10 cellular contexts compared by ENCODE assay signal in the genomic region with DNA sequence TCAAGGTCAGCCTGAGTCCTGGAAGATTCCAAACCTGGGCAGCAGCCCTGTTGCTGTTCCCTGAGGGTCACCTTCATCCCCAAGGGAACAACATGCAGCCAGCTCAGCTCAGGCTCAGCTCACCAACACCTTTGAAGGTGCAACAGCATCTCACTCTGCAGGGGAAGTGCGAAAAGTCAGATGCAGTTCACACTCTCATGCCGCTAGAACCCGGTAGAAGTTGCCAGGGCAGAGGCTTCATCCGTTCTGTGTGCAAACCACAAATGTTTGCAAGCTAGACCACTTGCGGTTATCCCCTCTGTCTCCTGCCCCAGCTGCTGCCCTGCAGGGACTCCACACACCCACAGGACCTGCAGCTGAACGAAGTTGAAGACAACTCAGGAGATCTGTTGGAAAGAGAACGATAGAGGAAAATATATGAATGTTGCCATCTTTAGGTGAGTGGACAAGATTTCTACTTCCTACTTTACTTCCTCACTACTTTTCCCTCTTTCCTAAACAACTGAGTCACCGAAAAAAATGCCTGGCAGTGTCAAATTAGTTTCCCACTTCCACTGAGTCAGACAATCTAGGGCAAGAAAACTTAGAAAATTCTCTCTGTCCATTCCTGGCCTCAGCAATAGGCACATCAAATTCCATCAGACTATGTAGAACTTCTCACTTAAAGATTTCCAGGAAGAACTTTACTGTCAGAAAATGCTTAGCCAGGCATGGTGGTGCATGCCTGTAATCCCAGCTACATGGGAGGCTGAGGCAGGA. TPM values are rescaled to one million over a fixed set of nuclear protein-coding genes. Genes with fewer than 3 reads are reported as not detected.
DNase-seq lines count a peak whose midpoint lies in the region; ATAC-seq and TF ChIP-seq lines count a peak whose summit lies in the region.
"Had no signal": no experiment of that assay in that cellular context is flagged by ENCODE, and none has a peak within 500 bp of the region (broad histone marks: within the 10 kb centered on the region; RNA-seq: fewer than 3 reads in every experiment).

No MANE protein-coding gene starts in this region.

- no peaks in the 10 kb centered on the region for H3K27me3 ChIP-seq in MM.1S (replicated peaks; ENCODE audit: insufficient read depth, low read length)
- H3K27me3 ChIP-seq in psoas muscle (ENCODE audit: insufficient read depth in 3 of 3, low read length in 2 of 3), result peaks cover 0 to 6% (median 5%) of the 10 kb centered on the region in 3 donors

- no peak for TF ChIP-seq CTCF in MM.1S (IDR thresholded peaks at IDR 0.05; ENCODE audit: low read length)
- TF ChIP-seq CTCF in psoas muscle (IDR thresholded peaks at IDR 0.05), result no peak
- no peak for TF ChIP-seq CTCF in GM10248 (IDR thresholded peaks at IDR 0.05; ENCODE audit: control extremely low read depth, extremely low read depth, low read depth, missing control alignments)

- H4K20me1 ChIP-seq in MM.1S (ENCODE audit: insufficient read depth, low read length), result no peaks in the 10 kb centered on the region

- H3K27ac ChIP-seq in MM.1S (ENCODE audit: low read length) (peak overlapping the region; percentile 22; the same call in 1 of the 2 replicates), psoas muscle (no peak overlapping the region)

- peak overlapping the region; percentile 43 for H2AFZ ChIP-seq in MM.1S (ENCODE audit: low read length)

- H3K36me3 Mint-ChIP-seq in activated T-cell treated with anti-CD3 and anti-CD28 coated beads, Interleukin-2, amount 50 U/mL, for 72 hours (ENCODE audit: insufficient read depth in 2 of 2), result no peaks in the 10 kb centered on the region

- H3K27me3 Mint-ChIP-seq in activated T-cell treated with anti-CD3 and anti-CD28 coated beads, Interleukin-2, amount 50 U/mL, for 72 hours (ENCODE audit: low read depth), result peaks cover 11% of the 10 kb centered on the region

- H3K4me3 ChIP-seq in MM.1S (ENCODE audit: low read length) (no peak overlapping the region), psoas muscle (no peak overlapping the region)
- H3K4me3 ChIP-seq: skin epidermis had no signal

- H3K36me3 ChIP-seq in MM.1S (replicated peaks; ENCODE audit: insufficient read depth, low read length) (no peaks in the 10 kb centered on the region), psoas muscle (ENCODE audit: insufficient read depth in 1 of 2, low read depth in 1 of 2) (no peaks in the 10 kb centered on the region)

- H3K4me3 Mint-ChIP-seq in activated T-cell treated with anti-CD3 and anti-CD28 coated beads, Interleukin-2, amount 50 U/mL, for 72 hours, result peak overlapping the region in 1 of 2 donors; percentile 13

- H3K79me2 ChIP-seq in MM.1S (ENCODE audit: low read length), result no peaks in the 10 kb centered on the region

- H3K9me2 ChIP-seq in MM.1S (replicated peaks; ENCODE audit: insufficient read depth, low read length), result no peaks in the 10 kb centered on the region

- intact Hi-C loops in psoas muscle (cut with DNase I), result loop anchor here in 1 of 2 donors (5.0 kb wide), 1 partner anchor 52 kb away; no protein-coding TSS in a partner anchor

- peak overlapping the region; percentile 53 for H3K4me2 ChIP-seq in MM.1S (ENCODE audit: low read depth, low read length)

- POLR2A ChIA-PET in GM10248 (lab: Yijun Ruan, JAX), result no interaction called here

- CTCF ChIA-PET in GM10248 (lab: Yijun Ruan, JAX), result interaction anchor here (1.3 to 12.4 kb wide), 16 partner anchors 11 to 590 kb away, joined by 4 to 302 read pairs (median 12); partner anchors contain the start of genes DUSP23, IGSF9, SLAMF8 and SLAMF9

- no peaks in the 10 kb centered on the region for H3K9me3 Mint-ChIP-seq in activated T-cell treated with anti-CD3 and anti-CD28 coated beads, Interleukin-2, amount 50 U/mL, for 72 hours

- H3K4me1 ChIP-seq in MM.1S (ENCODE audit: low read length), result peaks cover 30% of the 10 kb centered on the region
- no peaks in the 10 kb centered on the region for H3K4me1 ChIP-seq in psoas muscle

- H3F3A ChIP-seq in MM.1S (ENCODE audit: insufficient read depth, low read length), result peaks cover 16% of the 10 kb centered on the region

- peaks cover 17% of the 10 kb centered on the region for H3K4me1 Mint-ChIP-seq in activated T-cell treated with anti-CD3 and anti-CD28 coated beads, Interleukin-2, amount 50 U/mL, for 72 hours (ENCODE audit: low read depth)

- 72 to 87% (median 79%) methylated on average over 8 of the region's 8 CpGs for WGBS in psoas muscle, 3 donors

- DNase-seq in MM.1S, result peak; percentile 92
- peak; percentile 19 to 28 for DNase-seq in activated T-cell treated with anti-CD3 and anti-CD28 coated beads, Interleukin-2, amount 50 U/mL, for 72 hours
- DNase-seq in stimulated activated CD8-positive, alpha-beta memory T cell treated with anti-CD3 and anti-CD28 coated beads, Interleukin-7, amount 100 ng/mL, for 48 hours (ENCODE audit: extremely low read depth in 1 of 2, low read depth in 1 of 2), result peak; percentile 6 to 15
- DNase-seq in psoas muscle, result no peak
- DNase-seq in GM10248 (ENCODE audit: extremely low spot score), result no peak
- DNase-seq in activated CD4-positive, CD25-positive, alpha-beta regulatory T cell treated with anti-CD3 and anti-CD28 coated beads, Interleukin-2, amount 50 U/mL, for 72 hours, result no peak
- DNase-seq: NCI-H226 had no signal

- ATAC-seq in GM19395 (IDR thresholded peaks at IDR 0.05; ENCODE audit: unreplicated experiment) (peak; percentile 69), psoas muscle (no peak)
- peak; percentile 47 to 74 for ATAC-seq in activated T-cell treated with anti-CD3 and anti-CD28 coated beads, Interleukin-2, amount 50 U/mL, for 72 hours (replicated peaks in 1 of 2)

- H3K9me3 ChIP-seq in MM.1S (replicated peaks; ENCODE audit: insufficient read depth, low read length), result no peaks in the 10 kb centered on the region
- no peaks in the 10 kb centered on the region for H3K9me3 ChIP-seq in psoas muscle

- H3K27ac Mint-ChIP-seq in activated T-cell treated with anti-CD3 and anti-CD28 coated beads, Interleukin-2, amount 50 U/mL, for 72 hours, result no peak overlapping the region

- H3K9ac ChIP-seq in MM.1S (ENCODE audit: low read length), result peak overlapping the region; percentile 1; the same call in 1 of the 2 replicates

RNA-seq across cellular contexts. Expression of gene FCRL6, which starts 1.8 kb away (rescaled TPM):
- total RNA-seq in activated T-cell treated with anti-CD3 and anti-CD28 coated beads, Interleukin-2, amount 50 U/mL, for 72 hours, result under 1 TPM in 1 of 2 donors, not detected in 1; 0.16 TPM
- total RNA-seq in psoas muscle, result under 1 TPM in 3 of 4 donors, not detected in 1; 0.20 to 0.39 (median 0.32) TPM
- under 1 TPM in 1 of 3 donors, not detected in 2; 0.21 TPM for polyA plus RNA-seq in psoas muscle
- polyA plus RNA-seq: keratinocyte had no signal

RNA-seq across cellular contexts. Expression of gene DUSP23, which starts 19.6 kb away (rescaled TPM):
- total RNA-seq in activated T-cell treated with anti-CD3 and anti-CD28 coated beads, Interleukin-2, amount 50 U/mL, for 72 hours, result 10 to 100 TPM; 11.5 to 14.2 TPM
- total RNA-seq in psoas muscle, result 10 to 100 TPM; 18.5 to 46.5 (median 29.3) TPM
- polyA plus RNA-seq in psoas muscle, result 100 to 1,000 TPM in 1 of 3 donors, 10 to 100 TPM in 2; 50.1 to 236 (median 70.0) TPM

RNA-seq across cellular contexts. Expression of gene SLAMF8, which starts 26.3 kb away (rescaled TPM):
- under 1 TPM; 0.31 to 0.53 TPM for total RNA-seq in activated T-cell treated with anti-CD3 and anti-CD28 coated beads, Interleukin-2, amount 50 U/mL, for 72 hours
- total RNA-seq in psoas muscle, result 1 to 10 TPM; 1.1 to 1.6 (median 1.4) TPM
- under 1 TPM; 0.10 to 0.63 (median 0.22) TPM for polyA plus RNA-seq in psoas muscle
- polyA plus RNA-seq: keratinocyte had no signal

Comparison
In these comparisons a context has a peak if more than half of its experiments do, and no peak if none do; other contexts are left out.
1. ATAC-seq: peak in GM19395 (single experiment) and activated T-cell treated with anti-CD3 and anti-CD28 coated beads, Interleukin-2, amount 50 U/mL, for 72 hours (2 of 2); none in psoas muscle (0 of 4).
2. DNase-seq: peak in MM.1S (single experiment), activated T-cell treated with anti-CD3 and anti-CD28 coated beads, Interleukin-2, amount 50 U/mL, for 72 hours (2 of 2) and stimulated activated CD8-positive, alpha-beta memory T cell treated with anti-CD3 and anti-CD28 coated beads, Interleukin-7, amount 100 ng/mL, for 48 hours (2 of 2); none in psoas muscle (0 of 2), GM10248 (single experiment) and activated CD4-positive, CD25-positive, alpha-beta regulatory T cell treated with anti-CD3 and anti-CD28 coated beads, Interleukin-2, amount 50 U/mL, for 72 hours (single experiment).